ENCODE assay signal across 1 cellular context in genomic region chr19:57849162-57849665, GRCh38.
TF ChIP-seq lines count a peak whose summit lies in the region.

No MANE protein-coding gene starts in this region.

TF ChIP-seq in K562, 482 proteins besides CTCF, POLR2A, EP300 and RAD21:
- peak in 1 of 2 experiments; percentile 31; a peak in 2 of 4 replicates for TF ChIP-seq NRF1 (conservative IDR thresholded peaks at IDR 0.05 in 1 of 2, IDR thresholded peaks at IDR 0.05 in 1 of 2)
